ENCODE assay signal across 8 cellular contexts in the genomic region with DNA sequence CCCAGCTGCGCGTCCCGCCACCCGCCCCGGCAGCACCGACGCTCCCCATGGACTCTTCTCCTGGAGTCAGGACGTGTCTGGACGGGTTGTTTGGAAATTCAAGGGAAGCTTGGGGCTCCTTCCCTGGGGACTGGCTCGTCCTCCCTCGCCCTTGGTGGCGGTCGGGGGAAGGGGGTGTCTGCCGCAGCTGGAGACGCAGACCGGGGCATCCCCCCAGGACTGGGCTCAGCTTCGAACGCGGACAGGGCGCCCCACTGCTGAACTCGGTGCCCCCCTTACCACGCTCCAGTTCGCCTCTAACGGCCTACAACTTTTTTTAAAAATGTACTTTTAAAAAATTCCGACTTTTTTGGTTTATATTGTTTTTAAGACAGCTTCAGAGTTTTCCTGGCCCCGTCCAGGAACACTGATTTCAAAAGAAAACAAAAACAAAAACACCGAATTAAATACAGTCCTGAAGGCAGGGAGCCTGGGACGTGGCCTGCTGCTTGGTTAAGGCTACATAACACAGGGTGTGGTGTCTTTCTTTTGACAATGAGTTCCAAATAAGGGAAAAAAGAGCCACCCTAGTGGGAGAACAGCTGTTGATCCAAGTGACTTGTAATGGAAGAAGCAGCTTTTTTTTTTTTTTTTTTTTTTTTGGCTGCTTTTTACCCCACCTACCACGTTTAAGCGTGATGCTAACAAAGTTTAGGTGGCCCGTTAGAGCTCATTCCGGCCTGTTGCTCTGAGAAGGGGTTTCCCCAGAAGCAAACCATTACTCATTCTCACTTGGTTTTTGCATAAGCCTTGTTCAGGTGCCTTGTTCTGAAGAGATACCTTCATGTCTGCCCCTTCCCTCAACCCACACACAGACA. TPM values are rescaled to one million over a fixed set of nuclear protein-coding genes. Genes with fewer than 3 reads are reported as not detected.
DNase-seq lines count a peak whose midpoint lies in the region; ATAC-seq lines count a peak whose summit lies in the region.

No MANE protein-coding gene starts in this region.

- DNase-seq in AG08395 (ENCODE audit: low spot score) (peak; percentile 73), OCI-M1 (lab: John Stamatoyannopoulos, UW) (peak; percentile 12), germinal center (ENCODE audit: low spot score) (peak; percentile 83), posterior vena cava (ENCODE audit: low spot score) (peak; percentile 83), MV-4-11 (lab: John Stamatoyannopoulos, UW) (no peak)
- DNase-seq in activated effector memory CD4-positive, alpha-beta T cell treated with Interleukin-2 at 50 U/mL for 16 hours: peak; percentile 57

- intact Hi-C loops in posterior vena cava (cut with DNase I): loop anchor here (10.0 kb wide), 2 partner anchors 97 to 107 kb away; no protein-coding TSS in a partner anchor

- peak; percentile 55 for ATAC-seq in GM18868 (IDR thresholded peaks at IDR 0.05; ENCODE audit: unreplicated experiment)
- peak; percentile 48 for ATAC-seq in HG03066 (IDR thresholded peaks at IDR 0.05; ENCODE audit: low read depth, unreplicated experiment)

RNA-seq across cellular contexts. Expression of a gene that starts 0.9 kb away (rescaled TPM):
- 10 to 100 TPM; 18.6 to 25.9 TPM for total RNA-seq in posterior vena cava
